8 cellular contexts compared by ENCODE assay signal in genomic region chr12:50765325-50765911, GRCh38. TPM values are rescaled to one million over a fixed set of nuclear protein-coding genes. Genes with fewer than 3 reads are reported as not detected.
A peak's percentile ranks its signal among the peaks of the same experiment; 100 is the strongest.
DNase-seq lines count a peak whose midpoint lies in the region; ATAC-seq, FAIRE-seq and TF ChIP-seq lines count a peak whose summit lies in the region.

No MANE protein-coding gene starts in this region.

- no peaks in the 10 kb centered on the region for H3K27me3 Mint-ChIP-seq in mesothelial cell of epicardium (ENCODE audit: low read depth)

- peak overlapping the region; percentile 94 for H3K27ac ChIP-seq in substantia nigra (ENCODE audit: low read depth, low read length, poor library complexity, severe bottlenecking)

- TF ChIP-seq POLR2A in H54 (IDR thresholded peaks at IDR 0.05; ENCODE audit: low read depth, low read length) = no peak

- ATAC-seq in GM21515 (IDR thresholded peaks at IDR 0.05; ENCODE audit: unreplicated experiment) = no peak

- FAIRE-seq in H54 (lab: Jason Lieb, UNC) (no peak), endometrium (lab: Jason Lieb, UNC) (peak; percentile 69)

- peaks cover 7% of the 10 kb centered on the region for H3K36me3 Mint-ChIP-seq in mesothelial cell of epicardium

- peak; percentile 61 for DNase-seq in COLO829 (ENCODE audit: low spot score)
- peak; percentile 44 for DNase-seq in H54 (ENCODE audit: insufficient read length, low spot score)
- DNase-seq in NCI-H226 = peak; percentile 15
- DNase-seq in activated CD4-positive, alpha-beta T cell treated with anti-CD3 and anti-CD28 coated beads, Interleukin-2, amount 50 U/mL, for 4 hours = peak; percentile 39 to 43
- no peak for DNase-seq in mesothelial cell of epicardium (ENCODE audit: low spot score in 2 of 2, unreplicated experiment in 2 of 2)
- peak in 27 of 49 donors; percentile 1 to 50 (median 15) for DNase-seq in substantia nigra (lab: John Stamatoyannopoulos, UW)

- H3K9me3 Mint-ChIP-seq in mesothelial cell of epicardium = peaks cover 2% of the 10 kb centered on the region

- H3K4me3 Mint-ChIP-seq in mesothelial cell of epicardium = peak overlapping the region; percentile 84

- no peak for TF ChIP-seq CTCF in mesothelial cell of epicardium (IDR thresholded peaks at IDR 0.05; ENCODE audit: unreplicated experiment)

- H3K4me1 Mint-ChIP-seq in mesothelial cell of epicardium = peaks cover 33% of the 10 kb centered on the region

- peak overlapping the region; percentile 86 for H3K27ac Mint-ChIP-seq in mesothelial cell of epicardium

RNA-seq across cellular contexts. Expression of gene ATF1, which starts 1.5 kb away (rescaled TPM):
- total RNA-seq in mesothelial cell of epicardium = 25.6 to 30.5 TPM (median 27.9 TPM) in 3 replicates

Comparison
In these comparisons a context has a peak if more than half of its experiments do, and no peak if none do; other contexts are left out.
1. DNase-seq: peak in COLO829 (single experiment), H54 (single experiment), NCI-H226 (single experiment), activated CD4-positive, alpha-beta T cell treated with anti-CD3 and anti-CD28 coated beads, Interleukin-2, amount 50 U/mL, for 4 hours (2 of 2) and substantia nigra (27 of 49); none in mesothelial cell of epicardium (0 of 2).